In the genomic region with DNA sequence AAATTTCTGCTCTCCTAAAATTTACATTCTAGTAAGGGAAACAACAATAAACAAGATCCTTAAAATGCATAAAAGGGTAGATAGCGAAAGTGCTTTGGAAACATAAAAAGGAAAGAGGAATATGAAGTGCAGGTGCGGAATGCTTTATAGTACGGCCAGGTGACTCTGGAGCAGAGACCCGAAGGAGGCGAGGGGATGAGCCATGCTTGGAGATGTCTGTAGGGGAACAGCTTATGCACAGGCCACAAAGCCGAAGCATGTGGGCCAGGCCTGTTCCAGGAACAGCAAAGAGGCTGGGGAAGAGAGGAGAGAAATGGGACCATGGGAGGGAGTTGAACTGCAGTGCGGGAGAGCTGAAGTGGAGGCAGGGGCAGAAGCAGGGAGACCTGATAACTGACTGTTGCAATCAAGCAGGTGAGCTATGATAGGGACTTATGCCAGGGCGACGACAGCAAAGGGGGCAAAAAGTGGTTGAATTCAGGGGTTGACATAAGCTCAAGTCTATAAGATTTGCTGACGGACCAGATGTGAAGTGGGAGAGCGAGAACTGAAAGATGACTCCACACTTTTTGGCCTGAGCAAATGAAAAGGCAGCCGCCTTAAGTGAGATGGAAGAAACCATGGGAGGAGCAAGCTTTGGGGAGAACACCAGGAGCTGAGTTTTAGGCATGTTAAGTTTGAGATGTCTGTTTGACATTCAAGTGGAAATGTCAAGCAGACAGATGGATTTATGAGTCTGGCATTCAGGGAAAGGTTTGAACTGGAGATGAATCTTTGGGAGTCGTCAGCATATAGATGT, we compare ENCODE assay signal across 8 cellular contexts.
DNase-seq lines count a peak whose midpoint lies in the region; ATAC-seq and TF ChIP-seq lines count a peak whose summit lies in the region.

No MANE protein-coding gene starts in this region.

- POLR2A ChIA-PET in OCI-LY7 (lab: Charles Lee), result interaction anchor here (0.9 to 1.4 kb wide), 2 partner anchors 46 to 59 kb away, joined by 3 to 4 read pairs; no protein-coding TSS in a partner anchor

- peaks cover 43% of the 10 kb centered on the region for H3K79me2 ChIP-seq in OCI-LY7 (ENCODE audit: insufficient read depth, low read depth, low read length)

- H3K4me1 ChIP-seq in OCI-LY7 (ENCODE audit: insufficient read depth, low read length, poor library complexity, severe bottlenecking), result peaks cover 20% of the 10 kb centered on the region
- no peaks in the 10 kb centered on the region for H3K4me1 ChIP-seq in endodermal cell (ENCODE audit: control insufficient read depth, insufficient read depth, low read length)

- H3K27me3 Mint-ChIP-seq in Calu3 (ENCODE audit: unreplicated experiment) (no peaks in the 10 kb centered on the region), endodermal cell (ENCODE audit: insufficient read depth) (peaks cover 5% of the 10 kb centered on the region), osteocyte (ENCODE audit: unreplicated experiment) (peaks cover 8% of the 10 kb centered on the region)

- intact Hi-C loops in Calu3 (cut with micrococcal nuclease; ENCODE audit: unreplicated experiment), result loop anchor here (1.0 kb wide), 1 partner anchor 87 kb away; no protein-coding TSS in a partner anchor
- intact Hi-C loops in OCI-LY7 (cut with micrococcal nuclease; ENCODE audit: unreplicated experiment), result loop anchor here (5.0 kb wide), 1 partner anchor 86 kb away; no protein-coding TSS in a partner anchor

- H4K20me1 ChIP-seq in OCI-LY7 (ENCODE audit: insufficient read depth, low read length), result peaks cover 7% of the 10 kb centered on the region; the same call in 1 of the 2 replicates

- H3K36me3 Mint-ChIP-seq in Calu3 (ENCODE audit: insufficient read depth, unreplicated experiment) (peaks cover 45% of the 10 kb centered on the region), endodermal cell (ENCODE audit: low read depth) (peaks cover 20% of the 10 kb centered on the region), osteocyte (ENCODE audit: unreplicated experiment) (peaks cover 10% of the 10 kb centered on the region)

- BruUV-seq in Calu3 (replicated peaks; lab: Mats Ljungman, UMichigan) (no TSS peak), OCI-LY7 (replicated peaks; lab: Mats Ljungman, UMichigan) (no TSS peak)

- no peak for DNase-seq in Calu3
- DNase-seq in OCI-LY7 (ENCODE audit: low spot score), result no peak
- peak; percentile 58 for DNase-seq in endodermal cell
- no peak for DNase-seq in osteocyte (ENCODE audit: extremely low spot score, unreplicated experiment)
- DNase-seq in NCI-H1417 treated with DMSO at 0.1 percent for 48 hours (lab: John Stamatoyannopoulos, UW), result no peak
- no peak for DNase-seq in SKM-1 (lab: John Stamatoyannopoulos, UW; ENCODE audit: unreplicated experiment)
- no peak for DNase-seq in germinal center (ENCODE audit: low spot score)

- H3K36me3 ChIP-seq in OCI-LY7 (ENCODE audit: insufficient read depth, low read length) (peaks cover 23% of the 10 kb centered on the region), endodermal cell (ENCODE audit: control insufficient read depth, insufficient read depth, low read length) (peaks cover 10% of the 10 kb centered on the region)

- H3K27ac Mint-ChIP-seq in Calu3 (ENCODE audit: unreplicated experiment) (peak overlapping the region; percentile 69), endodermal cell (peak overlapping the region; percentile 36), osteocyte (ENCODE audit: unreplicated experiment) (peak overlapping the region; percentile 88)

- peak overlapping the region; percentile 97 for H3K9ac ChIP-seq in endodermal cell (ENCODE audit: extremely low read depth, low read length, poor library complexity, severe bottlenecking)

- H3K4me3 Mint-ChIP-seq in Calu3 (ENCODE audit: low read depth, unreplicated experiment), result peak overlapping the region; percentile 74
- H3K4me3 Mint-ChIP-seq in endodermal cell, result peak overlapping the region; percentile 88
- H3K4me3 Mint-ChIP-seq in osteocyte (ENCODE audit: unreplicated experiment), result peak overlapping the region; percentile 89

- H3K27me3 ChIP-seq in endodermal cell (ENCODE audit: control insufficient read depth, insufficient read depth, low read length, poor library complexity, severe bottlenecking), result peaks cover 6% of the 10 kb centered on the region

- H3K27ac ChIP-seq in OCI-LY7 (ENCODE audit: low read depth, low read length, poor library complexity, severe bottlenecking) (peak overlapping the region; percentile 80), endodermal cell (ENCODE audit: low read depth, low read length) (peak overlapping the region; percentile 63)

- H3K9me2 ChIP-seq in OCI-LY7 (ENCODE audit: insufficient read depth, low read length), result no peaks in the 10 kb centered on the region

- CTCF ChIA-PET in Calu3 (lab: Charles Lee) (interaction anchor here (1.3 kb wide), 1 partner anchor 57 kb away, joined by 3 read pairs; no protein-coding TSS in a partner anchor), OCI-LY7 (lab: Charles Lee; ENCODE audit: unreplicated experiment) (no interaction called here)

- 89 to 91% methylated on average over 13 of the region's 13 CpGs for WGBS in endodermal cell (ENCODE audit: insufficient coverage in 1 of 2, insufficient read length in 1 of 2), 2 experiments

- peak overlapping the region; percentile 93 for H3K4me2 ChIP-seq in OCI-LY7 (ENCODE audit: low read length)

- H2AFZ ChIP-seq in OCI-LY7 (ENCODE audit: low read length), result peak overlapping the region; percentile 96

- TF ChIP-seq CTCF in Calu3 (IDR thresholded peaks at IDR 0.05; ENCODE audit: unreplicated experiment) (no peak), OCI-LY7 (conservative IDR thresholded peaks at IDR 0.05; ENCODE audit: low read length) (no peak), endodermal cell (conservative IDR thresholded peaks at IDR 0.05) (no peak), osteocyte (IDR thresholded peaks at IDR 0.05) (no peak)

- ATAC-seq in GM21367 (IDR thresholded peaks at IDR 0.05; ENCODE audit: unreplicated experiment), result no peak

- H3K9me3 Mint-ChIP-seq in Calu3 (ENCODE audit: low read depth, unreplicated experiment) (no peaks in the 10 kb centered on the region), endodermal cell (no peaks in the 10 kb centered on the region), osteocyte (ENCODE audit: unreplicated experiment) (no peaks in the 10 kb centered on the region)

- no peaks in the 10 kb centered on the region for H3K9me3 ChIP-seq in OCI-LY7 (ENCODE audit: low read length)
- H3K9me3 ChIP-seq in endodermal cell (ENCODE audit: control insufficient read depth, low read length), result no peaks in the 10 kb centered on the region

- H3K4me1 Mint-ChIP-seq in Calu3 (ENCODE audit: low read depth, unreplicated experiment) (peaks cover 33% of the 10 kb centered on the region), endodermal cell (peaks cover 22% of the 10 kb centered on the region), osteocyte (ENCODE audit: unreplicated experiment) (peaks cover 33% of the 10 kb centered on the region)

- H3K4me3 ChIP-seq in OCI-LY7 (ENCODE audit: low read depth, low read length, poor library complexity, severe bottlenecking) (peak overlapping the region; percentile 100), endodermal cell (ENCODE audit: low read length) (peak overlapping the region; percentile 88)

Comparison
In these comparisons a context has a peak if more than half of its experiments do, and no peak if none do; other contexts are left out.
1. H3K27ac Mint-ChIP-seq: peak in every context shown above with its lines; median percentile 88 in osteocyte; 69 in Calu3; 36 in endodermal cell.